Comparison of ENCODE assay signal across 1 cellular context in genomic region chrX:23845316-23845932, GRCh38.
TF ChIP-seq lines count a peak whose summit lies in the region.

No MANE protein-coding gene starts in this region.

TF ChIP-seq in endothelial cell of umbilical vein, 7 proteins besides CTCF, POLR2A, EP300 and RAD21 (continued from another document):
- no peak for TF ChIP-seq MAX (IDR thresholded peaks at IDR 0.05; ENCODE audit: insufficient read depth, insufficient read length)
- no peak for TF ChIP-seq MYC (IDR thresholded peaks at IDR 0.05; ENCODE audit: low read depth, low read length)
